ENCODE assay signal across 18 cellular contexts in genomic region chr20:38153401-38153800, GRCh38. TPM values are rescaled to one million over a fixed set of nuclear protein-coding genes. Genes with fewer than 3 reads are reported as not detected.
DNase-seq lines count a peak whose midpoint lies in the region; ATAC-seq and TF ChIP-seq lines count a peak whose summit lies in the region.
"Had no signal": no experiment of that assay in that cellular context is flagged by ENCODE, and none has a peak within 500 bp of the region (broad histone marks: within the 10 kb centered on the region; RNA-seq: fewer than 3 reads in every experiment).

No MANE protein-coding gene starts in this region.

- peak overlapping the region; percentile 93 to 99 (median 98) for H3K27ac Mint-ChIP-seq in nephron
- H3K27ac Mint-ChIP-seq: GM23338 had no signal

- H3K79me2 ChIP-seq in mammary epithelial cell (ENCODE audit: insufficient read depth, low read length): no peaks in the 10 kb centered on the region

- H3K36me3 ChIP-seq in breast epithelium (no peaks in the 10 kb centered on the region), mammary epithelial cell (ENCODE audit: insufficient read depth, low read length) (no peaks in the 10 kb centered on the region), colonic mucosa (no peaks in the 10 kb centered on the region), transverse colon (no peaks in the 10 kb centered on the region)
- H3K36me3 ChIP-seq: tibial nerve had no signal

- intact Hi-C loops in breast epithelium (cut with DNase I; ENCODE audit: low total_unique reads) (no loop called here), mammary epithelial cell (cut with micrococcal nuclease) (no loop called here), colonic mucosa (cut with DNase I) (no loop called here), transverse colon (cut with DNase I; ENCODE audit: low total_unique reads) (no loop called here)

- dilution Hi-C loops in mammary epithelial cell (cut with HindIII; ENCODE audit: low sequenced_read_pairs): no loop called here

- no peak overlapping the region for H2AFZ ChIP-seq in mammary epithelial cell (ENCODE audit: low read depth, low read length)
- H2AFZ ChIP-seq: GM23338 had no signal

- no peaks in the 10 kb centered on the region for H3K36me3 Mint-ChIP-seq in nephron (ENCODE audit: low read depth)

- H3K4me3 Mint-ChIP-seq in nephron: no peak overlapping the region
- H3K4me3 Mint-ChIP-seq: GM23338 had no signal

- in situ Hi-C loops in mammary epithelial cell (cut with MboI; ENCODE audit: low sequenced_read_pairs in 2 of 2) (no loop called here), transverse colon (cut with MboI; ENCODE audit: low pct_ligation_motif_present in 1 of 4, low pct_unique_long_range_greater_than_20kb in 1 of 4, low sequenced_read_pairs in 3 of 4) (loop anchor here in 1 of 4 donors (25.0 kb wide), 1 partner anchor 91 kb away; no protein-coding TSS in a partner anchor)

- ATAC-seq in GM21381 (IDR thresholded peaks at IDR 0.05; ENCODE audit: unreplicated experiment): no peak
- ATAC-seq in HG02938 (IDR thresholded peaks at IDR 0.05; ENCODE audit: unreplicated experiment): no peak
- ATAC-seq: GM23338 had no signal

- no peak for DNase-seq in breast epithelium (ENCODE audit: low spot score in 2 of 2)
- DNase-seq in mammary epithelial cell: no peak
- no peak for DNase-seq in colonic mucosa
- DNase-seq in transverse colon: no peak
- DNase-seq in A172 (ENCODE audit: low spot score): no peak
- DNase-seq: activated CD4-positive, alpha-beta T cell treated with anti-CD3 and anti-CD28 coated beads, Interleukin-2, amount 50 U/mL, for 4 hours; activated naive CD4-positive, alpha-beta T cell treated with anti-CD3 and anti-CD28 coated beads, Interleukin-2, amount 50 U/mL, for 16 hours; DMS153; NCI-H2029 treated with DMSO at 0.1 percent for 48 hours; NCI-H510A treated with DMSO at 0.1 percent for 48 hours had no signal

- TF ChIP-seq EP300 in transverse colon (IDR thresholded peaks at IDR 0.05; ENCODE audit: low read depth): no peak

- H3K9ac ChIP-seq in mammary epithelial cell (ENCODE audit: insufficient read depth, low read length) (no peak overlapping the region), colonic mucosa (ENCODE audit: low read depth in 2 of 2, low read length in 2 of 2) (no peak overlapping the region)

- H3K9me3 ChIP-seq in breast epithelium: no peaks in the 10 kb centered on the region
- H3K9me3 ChIP-seq in mammary epithelial cell (replicated peaks; ENCODE audit: insufficient read depth, low read length): no peaks in the 10 kb centered on the region
- no peaks in the 10 kb centered on the region for H3K9me3 ChIP-seq in colonic mucosa
- H3K9me3 ChIP-seq in transverse colon: no peaks in the 10 kb centered on the region
- H3K9me3 ChIP-seq: tibial nerve had no signal

- H3K27me3 Mint-ChIP-seq in nephron (ENCODE audit: low read depth): no peaks in the 10 kb centered on the region

- TF ChIP-seq POLR2A in breast epithelium (IDR thresholded peaks at IDR 0.05) (no peak), transverse colon (IDR thresholded peaks at IDR 0.05) (no peak)

- no peaks in the 10 kb centered on the region for H4K20me1 ChIP-seq in mammary epithelial cell (ENCODE audit: insufficient read depth, low read length)

- H3K9me3 Mint-ChIP-seq in nephron: no peaks in the 10 kb centered on the region
- H3K9me3 Mint-ChIP-seq: activated T-cell treated with anti-CD3 and anti-CD28 coated beads, Interleukin-2, amount 50 U/mL, for 24 hours; GM23338 had no signal

- no peak overlapping the region for H3K4me2 ChIP-seq in mammary epithelial cell (ENCODE audit: insufficient read depth, low read depth, low read length)
- H3K4me2 ChIP-seq: GM23338 had no signal

- H3K4me3 ChIP-seq in breast epithelium: no peak overlapping the region
- H3K4me3 ChIP-seq in mammary epithelial cell (replicated peaks in 1 of 3; ENCODE audit: insufficient read depth in 1 of 3, low read depth in 2 of 3, low read length in 3 of 3): no peak overlapping the region
- H3K4me3 ChIP-seq in colonic mucosa: no peak overlapping the region
- H3K4me3 ChIP-seq in transverse colon: no peak overlapping the region
- H3K4me3 ChIP-seq: GM23338, tibial nerve had no signal

- H3K27me3 ChIP-seq in breast epithelium: no peaks in the 10 kb centered on the region
- H3K27me3 ChIP-seq in mammary epithelial cell (ENCODE audit: insufficient read depth, low read length): no peaks in the 10 kb centered on the region
- H3K27me3 ChIP-seq in colonic mucosa: no peaks in the 10 kb centered on the region
- no peaks in the 10 kb centered on the region for H3K27me3 ChIP-seq in transverse colon
- H3K27me3 ChIP-seq: tibial nerve had no signal

- H3K27ac ChIP-seq in breast epithelium (peak overlapping the region; percentile 33 to 34), mammary epithelial cell (ENCODE audit: insufficient read depth, low read depth, low read length) (no peak overlapping the region), colonic mucosa (peak overlapping the region; percentile 75), transverse colon (peak overlapping the region; percentile 65 to 76 (median 74))
- H3K27ac ChIP-seq: C4-2B had no signal

- BruUV-seq in mammary epithelial cell (replicated peaks; lab: Mats Ljungman, UMichigan): no TSS peak

- H3K4me1 ChIP-seq in breast epithelium (no peaks in the 10 kb centered on the region), mammary epithelial cell (ENCODE audit: insufficient read depth, low read length) (peaks cover 8% of the 10 kb centered on the region), colonic mucosa (peaks cover 12% of the 10 kb centered on the region), transverse colon (peaks cover 19 to 33% (median 21%) of the 10 kb centered on the region in 4 donors)

- no peak for TF ChIP-seq CTCF in breast epithelium (IDR thresholded peaks at IDR 0.05)
- TF ChIP-seq CTCF in mammary epithelial cell (conservative IDR thresholded peaks at IDR 0.05 in 1 of 2, IDR thresholded peaks at IDR 0.05 in 1 of 2; ENCODE audit: extremely low read depth in 1 of 2, insufficient read depth in 1 of 2, low read depth in 1 of 2, low read length in 2 of 2): no peak
- TF ChIP-seq CTCF in colonic mucosa (IDR thresholded peaks at IDR 0.05): no peak
- TF ChIP-seq CTCF in nephron (IDR thresholded peaks at IDR 0.05; ENCODE audit: unreplicated experiment in 3 of 3): no peak
- TF ChIP-seq CTCF in transverse colon (IDR thresholded peaks at IDR 0.05): no peak

- peaks cover 28% of the 10 kb centered on the region for H3K4me1 Mint-ChIP-seq in nephron

- WGBS in mammary epithelial cell (ENCODE audit: low coverage, missing lambda C conversion rate): 100% methylated on average over 5 of the region's 5 CpGs
- 86% methylated on average over 5 of the region's 5 CpGs; no CpG with 5 or more reads in 1 of the 2 donors for WGBS in transverse colon (ENCODE audit: low coverage in 1 of 2), 2 donors

- CTCF ChIA-PET in mammary epithelial cell (lab: Charles Lee; ENCODE audit: low non-redundant PET): no interaction called here

RNA-seq across cellular contexts. Expression of gene TGM2, which starts 11.7 kb away (rescaled TPM):
- total RNA-seq in breast epithelium (10 to 100 TPM; 10.7 to 44.9 (median 15.2) TPM), mammary epithelial cell (100 to 1,000 TPM in 1 of 2 donors, 10 to 100 TPM in 1; 53.4 to 252 TPM), colonic mucosa (10 to 100 TPM; 14.5 to 32.8 TPM), transverse colon (10 to 100 TPM; 14.2 to 52.0 (median 21.7) TPM)
- polyA plus RNA-seq in mammary epithelial cell: 98.1 TPM
- 98.9 TPM for polyA minus RNA-seq in mammary epithelial cell
- total RNA-seq in A172 (2014; rRNA removed; shearing (Covaris generic)): 13.9 and 27.0 TPM in 2 replicates
- total RNA-seq: OCI-LY7 had no signal
